8 cellular contexts compared by ENCODE assay signal in genomic region chr16:14285542-14286380, GRCh38.
DNase-seq lines count a peak whose midpoint lies in the region; ATAC-seq and TF ChIP-seq lines count a peak whose summit lies in the region.

No MANE protein-coding gene starts in this region.

- DNase-seq in GM10248 (ENCODE audit: extremely low spot score) (peak; percentile 95), NCI-H1105 treated with DMSO at 0.1 percent for 48 hours (lab: John Stamatoyannopoulos, UW) (peak; percentile 83), SKM-1 treated with dmso at 0.1 percent for 144 hours (lab: John Stamatoyannopoulos, UW; ENCODE audit: unreplicated experiment) (peak; percentile 89), Right ventricle myocardium inferior (ENCODE audit: missing footprints) (peak; percentile 94), ovary (peak; percentile 89 to 98 (median 94))
- peak; percentile 92 for DNase-seq in activated naive CD8-positive, alpha-beta T cell treated with anti-CD3 and anti-CD28 coated beads for 36 hours

- TF ChIP-seq CTCF in GM10248 (IDR thresholded peaks at IDR 0.05; ENCODE audit: control extremely low read depth, extremely low read depth, low read depth, missing control alignments) (no peak), ovary (IDR thresholded peaks at IDR 0.05) (peak in 1 of 3 donors; percentile 7)

- H3K4me1 ChIP-seq in ovary (ENCODE audit: insufficient read depth) = peaks cover 4% of the 10 kb centered on the region
- H3K4me1 ChIP-seq in thymus (ENCODE audit: control insufficient read depth, insufficient read depth, low read length) = peaks cover 7% of the 10 kb centered on the region

- peaks cover 2% of the 10 kb centered on the region for H3K36me3 Mint-ChIP-seq in activated naive CD8-positive, alpha-beta T cell treated with anti-CD3 and anti-CD28 coated beads for 36 hours

- H3K4me3 ChIP-seq in ovary = peak overlapping the region; percentile 64
- peak overlapping the region; percentile 94 for H3K4me3 ChIP-seq in thymus (ENCODE audit: low read length)

- H3K9me3 ChIP-seq in ovary (no peaks in the 10 kb centered on the region), thymus (ENCODE audit: control insufficient read depth) (peaks cover 2% of the 10 kb centered on the region)

- intact Hi-C loops in Right ventricle myocardium inferior (cut with DNase I) (loop anchor here (5.0 kb wide), 2 partner anchors 242 to 363 kb away; partner anchors contain the start of gene ERCC4), ovary (cut with DNase I) (loop anchor here in 1 of 4 donors (10.0 kb wide), 1 partner anchor 361 kb away; the partner anchor contains the start of gene ERCC4)

- H3K27ac ChIP-seq in ovary (peak overlapping the region; percentile 75 to 90), thymus (ENCODE audit: low read depth) (peak overlapping the region; percentile 81)

- no peak for TF ChIP-seq EP300 in ovary (IDR thresholded peaks at IDR 0.05)

- H3K27me3 ChIP-seq in ovary (no peaks in the 10 kb centered on the region), thymus (ENCODE audit: control insufficient read depth, insufficient read depth) (no peaks in the 10 kb centered on the region)

- H3K27me3 Mint-ChIP-seq in activated naive CD8-positive, alpha-beta T cell treated with anti-CD3 and anti-CD28 coated beads for 36 hours = peaks cover 5% of the 10 kb centered on the region

- no peaks in the 10 kb centered on the region for H3K36me3 ChIP-seq in ovary
- H3K36me3 ChIP-seq in thymus (ENCODE audit: control insufficient read depth, insufficient read depth) = no peaks in the 10 kb centered on the region

- POLR2A ChIA-PET in GM10248 (lab: Yijun Ruan, JAX) = interaction anchor here (0.7 to 1.3 kb wide), 5 partner anchors 14 to 366 kb away, joined by 3 to 11 read pairs (median 3); partner anchors contain the start of gene ERCC4

- peak; percentile 25 for TF ChIP-seq POLR2A in ovary (IDR thresholded peaks at IDR 0.05)

- 0 to 1% (median 1%) methylated on average over 56 to 72 of the region's 72 CpGs for WGBS in ovary, 3 donors
- under 1% methylated on average over 72 of the region's 72 CpGs for WGBS in thymus

- peak overlapping the region; percentile 87 for H3K4me3 Mint-ChIP-seq in activated naive CD8-positive, alpha-beta T cell treated with anti-CD3 and anti-CD28 coated beads for 36 hours

- peaks cover 12% of the 10 kb centered on the region for H3K4me1 Mint-ChIP-seq in activated naive CD8-positive, alpha-beta T cell treated with anti-CD3 and anti-CD28 coated beads for 36 hours

- CTCF ChIA-PET in GM10248 (lab: Yijun Ruan, JAX) = interaction anchor here (0.6 to 3.6 kb wide), 17 partner anchors 9 to 368 kb away, joined by 3 to 21 read pairs (median 6); partner anchors contain the start of gene ERCC4

- peak overlapping the region; percentile 72 for H3K27ac Mint-ChIP-seq in activated naive CD8-positive, alpha-beta T cell treated with anti-CD3 and anti-CD28 coated beads for 36 hours

- ATAC-seq in HG02623 (IDR thresholded peaks at IDR 0.05; ENCODE audit: unreplicated experiment) (peak; percentile 72), Right ventricle myocardium inferior (peak; percentile 93)

- H3K9me3 Mint-ChIP-seq in activated naive CD8-positive, alpha-beta T cell treated with anti-CD3 and anti-CD28 coated beads for 36 hours = peaks cover 15% of the 10 kb centered on the region

Comparison
In these comparisons a context has a peak if more than half of its experiments do, and no peak if none do; other contexts are left out.
1. Peak in every context shown above with its lines: DNase-seq, ATAC-seq, H3K4me3 ChIP-seq and H3K27ac ChIP-seq.